ENCODE assay signal across 14 cellular contexts in genomic region chr11:79393362-79394043, GRCh38. TPM values are rescaled to one million over a fixed set of nuclear protein-coding genes. Genes with fewer than 3 reads are reported as not detected.
DNase-seq lines count a peak whose midpoint lies in the region; TF ChIP-seq lines count a peak whose summit lies in the region.
"Had no signal": no experiment of that assay in that cellular context is flagged by ENCODE, and none has a peak within 500 bp of the region (broad histone marks: within the 10 kb centered on the region; RNA-seq: fewer than 3 reads in every experiment).

No MANE protein-coding gene starts in this region.

- H3K4me1 ChIP-seq in CD8-positive, alpha-beta memory T cell (ENCODE audit: insufficient read depth, low read length) = no peaks in the 10 kb centered on the region

- H3K36me3 Mint-ChIP-seq in CD8-positive, alpha-beta memory T cell = no peaks in the 10 kb centered on the region

- H3K27me3 Mint-ChIP-seq in CD8-positive, alpha-beta memory T cell = peaks cover 0 to 3% of the 10 kb centered on the region in 2 donors
- H3K27me3 Mint-ChIP-seq: activated T-cell treated with anti-CD3 and anti-CD28 coated beads, Interleukin-2, amount 50 U/mL, for 24 hours had no signal

- peaks cover 0 to 6% (median 0%) of the 10 kb centered on the region in 3 donors for H3K4me1 Mint-ChIP-seq in CD8-positive, alpha-beta memory T cell

- no peak overlapping the region for H3K27ac ChIP-seq in CD8-positive, alpha-beta memory T cell (ENCODE audit: low read depth, low read length)
- H3K27ac ChIP-seq in coronary artery = no peak overlapping the region
- H3K27ac ChIP-seq: BLaER1 had no signal

- H3K9me3 ChIP-seq in CD8-positive, alpha-beta memory T cell (ENCODE audit: low read length) = no peaks in the 10 kb centered on the region
- H3K9me3 ChIP-seq: BLaER1 had no signal

- CTCF ChIA-PET in CD8-positive, alpha-beta memory T cell (lab: Charles Lee) = no interaction called here

- POLR2A ChIA-PET in CD8-positive, alpha-beta memory T cell (lab: Charles Lee) = no interaction called here

- no peak overlapping the region for H3K4me3 Mint-ChIP-seq in CD8-positive, alpha-beta memory T cell
- H3K4me3 Mint-ChIP-seq: activated T-cell treated with anti-CD3 and anti-CD28 coated beads, Interleukin-2, amount 50 U/mL, for 24 hours; dendritic cell treated with granulocyte-macrophage colony-stimulating factor and Interleukin-4, amounts not matched to agents 40 ng/mL and 50 ng/mL, for 4 days had no signal

- no peaks in the 10 kb centered on the region for H3K27me3 ChIP-seq in CD8-positive, alpha-beta memory T cell (ENCODE audit: insufficient read depth, low read length, poor library complexity, severe bottlenecking)
- H3K27me3 ChIP-seq: BLaER1 had no signal

- TF ChIP-seq CTCF in coronary artery (IDR thresholded peaks at IDR 0.05) = no peak

- no peaks in the 10 kb centered on the region for H3K36me3 ChIP-seq in CD8-positive, alpha-beta memory T cell (ENCODE audit: insufficient read depth, low read length)
- H3K36me3 ChIP-seq: BLaER1 had no signal

- no peak overlapping the region for H3K27ac Mint-ChIP-seq in CD8-positive, alpha-beta memory T cell
- H3K27ac Mint-ChIP-seq: activated T-cell treated with anti-CD3 and anti-CD28 coated beads, Interleukin-2, amount 50 U/mL, for 24 hours; dendritic cell treated with granulocyte-macrophage colony-stimulating factor and Interleukin-4, amounts not matched to agents 40 ng/mL and 50 ng/mL, for 4 days had no signal

- DNase-seq in ELF-1 (ENCODE audit: low read depth, low spot score) (peak; percentile 89), NCI-H2171 (lab: John Stamatoyannopoulos, UW) (peak; percentile 31), amniotic epithelial cell (ENCODE audit: low read depth) (peak; percentile 25), left kidney (ENCODE audit: low read depth, low spot score) (peak; percentile 85), NCI-H1436 (lab: John Stamatoyannopoulos, UW) (no peak), coronary artery (ENCODE audit: low spot score) (no peak)
- DNase-seq in CD8-positive, alpha-beta memory T cell = no peak
- DNase-seq in activated CD4-positive, CD25-positive, alpha-beta regulatory T cell (lab: John Stamatoyannopoulos, UW) = no peak
- DNase-seq: activated T-cell treated with anti-CD3 and anti-CD28 coated beads, Interleukin-2, amount 50 U/mL, for 24 hours; amygdala; NCI-H510A; substantia nigra had no signal

- no peak overlapping the region for H3K4me3 ChIP-seq in CD8-positive, alpha-beta memory T cell (ENCODE audit: low read length)
- H3K4me3 ChIP-seq in coronary artery = no peak overlapping the region
- H3K4me3 ChIP-seq: BLaER1 had no signal

- H3K9me3 Mint-ChIP-seq in CD8-positive, alpha-beta memory T cell = peaks cover 0 to 11% (median 2%) of the 10 kb centered on the region in 5 donors
- H3K9me3 Mint-ChIP-seq: activated T-cell treated with anti-CD3 and anti-CD28 coated beads, Interleukin-2, amount 50 U/mL, for 24 hours; dendritic cell treated with granulocyte-macrophage colony-stimulating factor and Interleukin-4, amounts not matched to agents 40 ng/mL and 50 ng/mL, for 4 days had no signal

RNA-seq across cellular contexts. Expression of gene TENM4, which starts 47.3 kb away (rescaled TPM):
- total RNA-seq in CD8-positive, alpha-beta memory T cell = not detected
- not detected for polyA plus RNA-seq in CD8-positive, alpha-beta memory T cell

Comparison
In these comparisons a context has a peak if more than half of its experiments do, and no peak if none do; other contexts are left out.
1. DNase-seq: peak in ELF-1 (single experiment), NCI-H2171 (single experiment), amniotic epithelial cell (single experiment) and left kidney (single experiment); none in CD8-positive, alpha-beta memory T cell (0 of 5), NCI-H1436 (single experiment), coronary artery (single experiment) and activated CD4-positive, CD25-positive, alpha-beta regulatory T cell (0 of 4).